9 cellular contexts compared by ENCODE assay signal in genomic region chr14:49641697-49642129, GRCh38. TPM values are rescaled to one million over a fixed set of nuclear protein-coding genes. Genes with fewer than 3 reads are reported as not detected.
DNase-seq lines count a peak whose midpoint lies in the region; ATAC-seq, FAIRE-seq and TF ChIP-seq lines count a peak whose summit lies in the region.
"Had no signal": no experiment of that assay in that cellular context is flagged by ENCODE, and none has a peak within 500 bp of the region (broad histone marks: within the 10 kb centered on the region; RNA-seq: fewer than 3 reads in every experiment).

No MANE protein-coding gene starts in this region.

- H3K4me3 ChIP-seq in IMR-90 (ENCODE audit: insufficient read depth, low read depth, low read length) (no peak overlapping the region), astrocyte of the spinal cord (ENCODE audit: low read depth, low read length) (no peak overlapping the region), A673 (ENCODE audit: low read depth, low read length, poor library complexity, severe bottlenecking) (no peak overlapping the region), lower leg skin (ENCODE audit: low read depth, poor library complexity, severe bottlenecking) (no peak overlapping the region)

- no peak overlapping the region for H3K56ac ChIP-seq in IMR-90 (ENCODE audit: extremely low read depth, insufficient read depth, low read length)

- H3K36me3 ChIP-seq in IMR-90 (ENCODE audit: control insufficient read depth, insufficient read depth, low read length) (peaks cover 11% of the 10 kb centered on the region), A673 (ENCODE audit: insufficient read depth, low read length, poor library complexity, severe bottlenecking) (peaks cover 25% of the 10 kb centered on the region)

- no peak overlapping the region for H2AK5ac ChIP-seq in IMR-90 (ENCODE audit: low read depth, low read length)

- no peak overlapping the region for H2BK5ac ChIP-seq in IMR-90 (ENCODE audit: low read depth, low read length, poor library complexity, severe bottlenecking)

- H3K9me3 ChIP-seq in IMR-90 (ENCODE audit: control insufficient read depth, insufficient read depth, low read length) (no peaks in the 10 kb centered on the region), A673 (ENCODE audit: low read depth, low read length, poor library complexity, severe bottlenecking) (no peaks in the 10 kb centered on the region)

- in situ Hi-C loops in IMR-90 (cut with MboI; ENCODE audit: low sequenced_read_pairs) (no loop called here), astrocyte of the spinal cord (cut with HindIII; ENCODE audit: low sequenced_read_pairs) (no loop called here)

- no peak overlapping the region for H2AFZ ChIP-seq in IMR-90 (replicated peaks; ENCODE audit: low read length, poor library complexity)

- H3K14ac ChIP-seq in IMR-90 (replicated peaks; ENCODE audit: low read depth, low read length) = no peak overlapping the region

- H3K23ac ChIP-seq in IMR-90 (ENCODE audit: low read depth, low read length) = no peak overlapping the region

- TF ChIP-seq CTCF in IMR-90 (conservative IDR thresholded peaks at IDR 0.05; ENCODE audit: low read depth, low read length) (no peak), astrocyte of the spinal cord (IDR thresholded peaks at IDR 0.05; ENCODE audit: low read depth, low read length) (no peak), A673 (conservative IDR thresholded peaks at IDR 0.05; ENCODE audit: low read depth, low read length) (no peak), lower leg skin (IDR thresholded peaks at IDR 0.05) (no peak)

- intact Hi-C loops in IMR-90 (cut with micrococcal nuclease) = no loop called here
- intact Hi-C loops in A673 (cut with micrococcal nuclease; ENCODE audit: unreplicated experiment) = no loop called here
- intact Hi-C loops in lower leg skin (cut with DNase I; ENCODE audit: low total_unique reads) = no loop called here

- H4K91ac ChIP-seq in IMR-90 (ENCODE audit: insufficient read depth, low read depth, low read length) = no peak overlapping the region

- H3K9ac ChIP-seq in IMR-90 (ENCODE audit: low read depth, low read length) = no peak overlapping the region

- H3K4ac ChIP-seq in IMR-90 (ENCODE audit: low read depth, low read length) = no peak overlapping the region

- peak; percentile 82 for ATAC-seq in IMR-90 (ENCODE audit: low read depth)
- ATAC-seq in HG03108 (IDR thresholded peaks at IDR 0.05; ENCODE audit: unreplicated experiment) = no peak

- H3K79me1 ChIP-seq in IMR-90 (ENCODE audit: low read depth in 1 of 2, low read length in 2 of 2) = peaks cover 39 to 59% of the 10 kb centered on the region in 2 experiments

- H3K27me3 ChIP-seq in IMR-90 (ENCODE audit: control insufficient read depth, insufficient read depth, low read length) (no peaks in the 10 kb centered on the region), A673 (replicated peaks; ENCODE audit: insufficient read depth, low read depth, low read length, poor library complexity) (no peaks in the 10 kb centered on the region)

- H2BK120ac ChIP-seq in IMR-90 (ENCODE audit: low read depth, low read length) = no peak overlapping the region

- no peak for TF ChIP-seq POLR2A in IMR-90 (IDR thresholded peaks at IDR 0.05; ENCODE audit: low read depth, low read length)
- TF ChIP-seq POLR2A in lower leg skin (IDR thresholded peaks at IDR 0.05) = no peak

- no peak for FAIRE-seq in HTR-8/SVneo (lab: Jason Lieb, UNC)

- H3K9me1 ChIP-seq in IMR-90 (ENCODE audit: insufficient read depth, low read length) = peaks cover 7% of the 10 kb centered on the region

- BruUV-seq in IMR-90 (replicated peaks; lab: Mats Ljungman, UMichigan) = no TSS peak
- no TSS peak for BruUV-seq in A673 (replicated peaks; lab: Mats Ljungman, UMichigan)

- H4K5ac ChIP-seq in IMR-90 (ENCODE audit: low read depth, low read length) = no peak overlapping the region

- DNase-seq in COLO668 (lab: John Stamatoyannopoulos, UW; ENCODE audit: unreplicated experiment) = peak; percentile 62
- DNase-seq in IMR-90 = peak; percentile 48
- peak; percentile 36 for DNase-seq in astrocyte of the spinal cord (ENCODE audit: low read depth, low spot score)
- DNase-seq in myocyte (ENCODE audit: low read depth) = peak; percentile 35
- DNase-seq in HTR-8/SVneo (ENCODE audit: insufficient read length, low spot score) = no peak
- no peak for DNase-seq in A673 (ENCODE audit: low spot score)
- DNase-seq in lower leg skin (ENCODE audit: low spot score in 2 of 2) = no peak
- DNase-seq: NCI-H446 had no signal

- TF ChIP-seq RAD21 in IMR-90 (IDR thresholded peaks at IDR 0.05; ENCODE audit: low read length) = no peak

- no peak overlapping the region for H2BK15ac ChIP-seq in IMR-90 (ENCODE audit: low read depth, low read length)

- POLR2A ChIA-PET in IMR-90 (lab: Charles Lee; ENCODE audit: unreplicated experiment) = no interaction called here
- POLR2A ChIA-PET in A673 (lab: Charles Lee; ENCODE audit: low non-redundant PET) = no interaction called here

- H3K4me1 ChIP-seq in IMR-90 (ENCODE audit: control insufficient read depth, insufficient read depth, low read length) (peaks cover 2% of the 10 kb centered on the region; the same call in 1 of the 2 replicates), A673 (ENCODE audit: insufficient read depth, low read length, poor library complexity, severe bottlenecking) (peaks cover 6% of the 10 kb centered on the region)

- H4K8ac ChIP-seq in IMR-90 (ENCODE audit: low read depth in 2 of 2, low read length in 2 of 2) = no peak overlapping the region

- peaks cover 17% of the 10 kb centered on the region for H4K20me1 ChIP-seq in IMR-90 (ENCODE audit: insufficient read depth, low read length)

- H2AK9ac ChIP-seq in IMR-90 (replicated peaks; ENCODE audit: low read depth, low read length, poor library complexity) = no peak overlapping the region

- H3K27ac ChIP-seq in IMR-90 (ENCODE audit: insufficient read depth, low read length) (no peak overlapping the region), A673 (ENCODE audit: low read depth, low read length, poor library complexity, severe bottlenecking) (no peak overlapping the region)

- dilution Hi-C loops in IMR-90 (cut with HindIII; ENCODE audit: low sequenced_read_pairs, unreplicated experiment) = no loop called here

- no peak overlapping the region; the same call in 1 of the 2 replicates for H3K4me2 ChIP-seq in IMR-90 (ENCODE audit: low read depth, low read length)

- CTCF ChIA-PET in IMR-90 (lab: Yijun Ruan, JAX) = interaction anchor here (0.6 kb wide), 1 partner anchor 13 kb away, joined by 5 read pairs; no protein-coding TSS in a partner anchor
- CTCF ChIA-PET in A673 (lab: Charles Lee) = no interaction called here

- H2BK20ac ChIP-seq in IMR-90 (ENCODE audit: low read depth, low read length) = no peak overlapping the region

- H3K18ac ChIP-seq in IMR-90 (ENCODE audit: low read depth, low read length) = no peak overlapping the region

- WGBS in IMR-90 (ENCODE audit: extremely low coverage in 2 of 2, insufficient read length in 1 of 2), 2 experiments = 80% methylated on average over 4 of the region's 8 CpGs; no CpG with 5 or more reads in 1 of the 2 experiments
- 67 to 70% methylated on average over 8 of the region's 8 CpGs for WGBS in lower leg skin, 2 donors

TF ChIP-seq in IMR-90, 13 proteins besides CTCF, POLR2A, EP300 and RAD21 (continues in another document):
- no peak for TF ChIP-seq FOS (IDR thresholded peaks at IDR 0.05; ENCODE audit: low read depth, low read length)
- no peak for TF ChIP-seq MAZ (IDR thresholded peaks at IDR 0.05; ENCODE audit: borderline replicate concordance, low read depth, low read length)
- TF ChIP-seq MAFK (IDR thresholded peaks at IDR 0.05; ENCODE audit: low read depth, low read length) = no peak

RNA-seq across cellular contexts. Expression of gene DNAAF2, which starts 6.7 kb away (rescaled TPM):
- total RNA-seq in IMR-90 (2012; rRNA removed) (4.1 and 7.5 TPM in 2 replicates), myocyte (12.5 and 15.6 TPM in 2 replicates), A673 (2021) (12.4 and 13.7 TPM in 2 replicates), lower leg skin (1 to 10 TPM; 5.7 to 9.6 (median 8.9) TPM)
- polyA plus RNA-seq in IMR-90 (2012; rRNA removed) = 4.7 and 4.9 TPM in 2 replicates
- polyA plus RNA-seq in IMR-90 (2012; cell fraction: cytosol; rRNA removed) = 5.0 and 5.1 TPM in 2 replicates
- polyA plus RNA-seq in IMR-90 (2012; cell fraction: nucleus; rRNA removed; ENCODE audit: low replicate concordance) = 2.1 and 3.5 TPM in 2 replicates
- 5.2 TPM for polyA plus RNA-seq in myocyte (2012)

RNA-seq across cellular contexts. Expression of gene MGAT2, which starts 21.1 kb away (rescaled TPM):
- 67.6 and 73.6 TPM in 2 replicates for total RNA-seq in IMR-90 (2012; rRNA removed)
- polyA plus RNA-seq in IMR-90 (2012; rRNA removed) = 35.0 and 36.6 TPM in 2 replicates
- 33.2 and 53.2 TPM in 2 replicates for polyA plus RNA-seq in IMR-90 (2012; cell fraction: cytosol; rRNA removed)
- 8.3 and 10.4 TPM in 2 replicates for polyA plus RNA-seq in IMR-90 (2012; cell fraction: nucleus; rRNA removed; ENCODE audit: low replicate concordance)
- total RNA-seq in myocyte = 66.5 and 69.9 TPM in 2 replicates
- 32.1 TPM for polyA plus RNA-seq in myocyte (2012)
- total RNA-seq in A673 (2021) = 35.9 and 37.3 TPM in 2 replicates
- 10 to 100 TPM in 3 of 4 donors, 1 to 10 TPM in 1; 8.6 to 19.8 (median 14.3) TPM for total RNA-seq in lower leg skin

RNA-seq across cellular contexts. Expression of gene RPL36AL, which starts 21.3 kb away (rescaled TPM):
- 129 and 249 TPM in 2 replicates for total RNA-seq in IMR-90 (2012; rRNA removed)
- polyA plus RNA-seq in IMR-90 (2012; rRNA removed) = 313 and 346 TPM in 2 replicates
- polyA plus RNA-seq in IMR-90 (2012; cell fraction: cytosol; rRNA removed) = 59.6 and 120 TPM in 2 replicates
- polyA plus RNA-seq in IMR-90 (2012; cell fraction: nucleus; rRNA removed; ENCODE audit: low replicate concordance) = 7.6 and 69.5 TPM in 2 replicates
- total RNA-seq in myocyte = 120 and 143 TPM in 2 replicates
- polyA plus RNA-seq in myocyte (2012) = 266 TPM
- total RNA-seq in A673 (2021) = 188 and 202 TPM in 2 replicates
- total RNA-seq in lower leg skin = 100 to 1,000 TPM; 132 to 214 (median 159) TPM

RNA-seq across cellular contexts. Expression of gene LRR1, which starts 43.0 kb away (rescaled TPM):
- 20.8 and 28.3 TPM in 2 replicates for total RNA-seq in IMR-90 (2012; rRNA removed)
- 11.6 and 13.1 TPM in 2 replicates for polyA plus RNA-seq in IMR-90 (2012; rRNA removed)
- 6.7 and 7.4 TPM in 2 replicates for polyA plus RNA-seq in IMR-90 (2012; cell fraction: cytosol; rRNA removed)
- polyA plus RNA-seq in IMR-90 (2012; cell fraction: nucleus; rRNA removed; ENCODE audit: low replicate concordance) = 2.3 and 4.7 TPM in 2 replicates
- total RNA-seq in myocyte = 6.6 and 9.1 TPM in 2 replicates
- polyA plus RNA-seq in myocyte (2012) = 6.5 TPM
- 47.5 and 49.2 TPM in 2 replicates for total RNA-seq in A673 (2021)
- total RNA-seq in lower leg skin = 1 to 10 TPM; 2.7 to 9.0 (median 7.1) TPM

RNA-seq across cellular contexts. Expression of gene POLE2, which starts 46.3 kb away (rescaled TPM):
- total RNA-seq in IMR-90 (2012; rRNA removed) (12.2 and 18.1 TPM in 2 replicates), myocyte (1.0 and 1.7 TPM in 2 replicates), A673 (2021) (39.5 and 42.1 TPM in 2 replicates), lower leg skin (1 to 10 TPM in 3 of 4 donors, under 1 TPM in 1; 0.49 to 4.1 (median 1.3) TPM)
- polyA plus RNA-seq in IMR-90 (2012; rRNA removed) = 10.3 and 12.3 TPM in 2 replicates
- polyA plus RNA-seq in IMR-90 (2012; cell fraction: cytosol; rRNA removed) = 1.7 and 5.1 TPM in 2 replicates
- polyA plus RNA-seq in IMR-90 (2012; cell fraction: nucleus; rRNA removed; ENCODE audit: low replicate concordance) = 1.8 and 8.9 TPM in 2 replicates
- polyA plus RNA-seq in myocyte (2012) = 0.45 TPM

Comparison
In these comparisons a context has a peak if more than half of its experiments do, and no peak if none do; other contexts are left out.
1. DNase-seq: peak in COLO668 (single experiment), IMR-90 (single experiment), astrocyte of the spinal cord (single experiment) and myocyte (single experiment); none in HTR-8/SVneo (single experiment), A673 (single experiment) and lower leg skin (0 of 2).